Comparison of ENCODE assay signal across 3 cellular contexts in the genomic region with DNA sequence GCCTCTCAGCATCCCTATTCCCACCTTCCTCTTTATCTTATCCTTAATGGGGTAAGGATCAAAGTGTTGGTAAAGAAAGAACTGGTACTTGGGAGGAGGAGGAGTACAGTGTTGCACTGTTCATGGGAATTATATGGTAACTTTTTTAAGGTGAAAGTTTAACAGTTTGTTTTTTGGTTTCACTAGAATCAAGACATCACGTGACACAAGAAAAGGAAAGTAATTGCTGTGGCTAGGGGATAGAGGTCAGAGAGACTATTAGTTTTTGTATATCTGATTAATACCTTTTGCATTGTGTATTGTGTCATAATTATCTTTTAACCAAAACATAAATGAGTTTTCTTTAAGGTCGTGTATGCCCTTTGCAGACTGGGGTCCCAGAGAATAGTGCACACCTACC.
TF ChIP-seq lines count a peak whose summit lies in the region.

No MANE protein-coding gene starts in this region.

TF ChIP-seq in SK-N-SH treated with all-trans-retinoic acid at 6 μM for 48 hours, 23 proteins besides CTCF, POLR2A, EP300 and RAD21:
- TF ChIP-seq, protein P1, sequence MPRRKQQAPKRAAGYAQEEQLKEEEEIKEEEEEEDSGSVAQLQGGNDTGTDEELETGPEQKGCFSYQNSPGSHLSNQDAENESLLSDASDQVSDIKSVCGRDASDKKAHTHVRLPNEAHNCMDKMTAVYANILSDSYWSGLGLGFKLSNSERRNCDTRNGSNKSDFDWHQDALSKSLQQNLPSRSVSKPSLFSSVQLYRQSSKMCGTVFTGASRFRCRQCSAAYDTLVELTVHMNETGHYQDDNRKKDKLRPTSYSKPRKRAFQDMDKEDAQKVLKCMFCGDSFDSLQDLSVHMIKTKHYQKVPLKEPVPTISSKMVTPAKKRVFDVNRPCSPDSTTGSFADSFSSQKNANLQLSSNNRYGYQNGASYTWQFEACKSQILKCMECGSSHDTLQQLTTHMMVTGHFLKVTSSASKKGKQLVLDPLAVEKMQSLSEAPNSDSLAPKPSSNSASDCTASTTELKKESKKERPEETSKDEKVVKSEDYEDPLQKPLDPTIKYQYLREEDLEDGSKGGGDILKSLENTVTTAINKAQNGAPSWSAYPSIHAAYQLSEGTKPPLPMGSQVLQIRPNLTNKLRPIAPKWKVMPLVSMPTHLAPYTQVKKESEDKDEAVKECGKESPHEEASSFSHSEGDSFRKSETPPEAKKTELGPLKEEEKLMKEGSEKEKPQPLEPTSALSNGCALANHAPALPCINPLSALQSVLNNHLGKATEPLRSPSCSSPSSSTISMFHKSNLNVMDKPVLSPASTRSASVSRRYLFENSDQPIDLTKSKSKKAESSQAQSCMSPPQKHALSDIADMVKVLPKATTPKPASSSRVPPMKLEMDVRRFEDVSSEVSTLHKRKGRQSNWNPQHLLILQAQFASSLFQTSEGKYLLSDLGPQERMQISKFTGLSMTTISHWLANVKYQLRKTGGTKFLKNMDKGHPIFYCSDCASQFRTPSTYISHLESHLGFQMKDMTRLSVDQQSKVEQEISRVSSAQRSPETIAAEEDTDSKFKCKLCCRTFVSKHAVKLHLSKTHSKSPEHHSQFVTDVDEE (CRISPR knock-in tag; IDR thresholded peaks at IDR 0.05) = no peak
- TF ChIP-seq, protein P2, sequence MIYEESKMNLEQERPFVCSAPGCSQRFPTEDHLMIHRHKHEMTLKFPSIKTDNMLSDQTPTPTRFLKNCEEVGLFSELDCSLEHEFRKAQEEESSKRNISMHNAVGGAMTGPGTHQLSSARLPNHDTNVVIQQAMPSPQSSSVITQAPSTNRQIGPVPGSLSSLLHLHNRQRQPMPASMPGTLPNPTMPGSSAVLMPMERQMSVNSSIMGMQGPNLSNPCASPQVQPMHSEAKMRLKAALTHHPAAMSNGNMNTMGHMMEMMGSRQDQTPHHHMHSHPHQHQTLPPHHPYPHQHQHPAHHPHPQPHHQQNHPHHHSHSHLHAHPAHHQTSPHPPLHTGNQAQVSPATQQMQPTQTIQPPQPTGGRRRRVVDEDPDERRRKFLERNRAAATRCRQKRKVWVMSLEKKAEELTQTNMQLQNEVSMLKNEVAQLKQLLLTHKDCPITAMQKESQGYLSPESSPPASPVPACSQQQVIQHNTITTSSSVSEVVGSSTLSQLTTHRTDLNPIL (CRISPR knock-in tag; IDR thresholded peaks at IDR 0.05; ENCODE audit: low read depth) = no peak
- TF ChIP-seq GLIS3 (CRISPR knock-in tag; IDR thresholded peaks at IDR 0.05) (no peak), ZFP3 (CRISPR knock-in tag; IDR thresholded peaks at IDR 0.05) (no peak), TCF4 (CRISPR knock-in tag; IDR thresholded peaks at IDR 0.05; ENCODE audit: borderline replicate concordance) (no peak)
- TF ChIP-seq, protein P3, sequence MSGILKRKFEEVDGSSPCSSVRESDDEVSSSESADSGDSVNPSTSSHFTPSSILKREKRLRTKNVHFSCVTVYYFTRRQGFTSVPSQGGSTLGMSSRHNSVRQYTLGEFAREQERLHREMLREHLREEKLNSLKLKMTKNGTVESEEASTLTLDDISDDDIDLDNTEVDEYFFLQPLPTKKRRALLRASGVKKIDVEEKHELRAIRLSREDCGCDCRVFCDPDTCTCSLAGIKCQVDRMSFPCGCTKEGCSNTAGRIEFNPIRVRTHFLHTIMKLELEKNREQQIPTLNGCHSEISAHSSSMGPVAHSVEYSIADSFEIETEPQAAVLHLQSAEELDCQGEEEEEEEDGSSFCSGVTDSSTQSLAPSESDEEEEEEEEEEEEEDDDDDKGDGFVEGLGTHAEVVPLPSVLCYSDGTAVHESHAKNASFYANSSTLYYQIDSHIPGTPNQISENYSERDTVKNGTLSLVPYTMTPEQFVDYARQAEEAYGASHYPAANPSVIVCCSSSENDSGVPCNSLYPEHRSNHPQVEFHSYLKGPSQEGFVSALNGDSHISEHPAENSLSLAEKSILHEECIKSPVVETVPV (CRISPR knock-in tag; IDR thresholded peaks at IDR 0.05) = no peak

TF ChIP-seq in SK-N-SH, 30 proteins besides CTCF, POLR2A, EP300 and RAD21:
- no peak for TF ChIP-seq NFIC (IDR thresholded peaks at IDR 0.05; ENCODE audit: borderline replicate concordance)
- no peak for TF ChIP-seq GABPA (IDR thresholded peaks at IDR 0.05; ENCODE audit: low read depth)
- no peak for TF ChIP-seq SMC3 (IDR thresholded peaks at IDR 0.05; ENCODE audit: low read depth, low read length)
- no peak for TF ChIP-seq TCF12 (IDR thresholded peaks at IDR 0.05)
- TF ChIP-seq NRF1 (IDR thresholded peaks at IDR 0.05; ENCODE audit: low read depth, low read length) = no peak
- TF ChIP-seq, protein P4, sequence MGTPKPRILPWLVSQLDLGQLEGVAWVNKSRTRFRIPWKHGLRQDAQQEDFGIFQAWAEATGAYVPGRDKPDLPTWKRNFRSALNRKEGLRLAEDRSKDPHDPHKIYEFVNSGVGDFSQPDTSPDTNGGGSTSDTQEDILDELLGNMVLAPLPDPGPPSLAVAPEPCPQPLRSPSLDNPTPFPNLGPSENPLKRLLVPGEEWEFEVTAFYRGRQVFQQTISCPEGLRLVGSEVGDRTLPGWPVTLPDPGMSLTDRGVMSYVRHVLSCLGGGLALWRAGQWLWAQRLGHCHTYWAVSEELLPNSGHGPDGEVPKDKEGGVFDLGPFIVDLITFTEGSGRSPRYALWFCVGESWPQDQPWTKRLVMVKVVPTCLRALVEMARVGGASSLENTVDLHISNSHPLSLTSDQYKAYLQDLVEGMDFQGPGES (IDR thresholded peaks at IDR 0.05; ENCODE audit: low read depth, low read length) = no peak
- TF ChIP-seq, protein P5, sequence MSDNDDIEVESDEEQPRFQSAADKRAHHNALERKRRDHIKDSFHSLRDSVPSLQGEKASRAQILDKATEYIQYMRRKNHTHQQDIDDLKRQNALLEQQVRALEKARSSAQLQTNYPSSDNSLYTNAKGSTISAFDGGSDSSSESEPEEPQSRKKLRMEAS (IDR thresholded peaks at IDR 0.05; ENCODE audit: low read depth) = no peak
- TF ChIP-seq, protein P6, sequence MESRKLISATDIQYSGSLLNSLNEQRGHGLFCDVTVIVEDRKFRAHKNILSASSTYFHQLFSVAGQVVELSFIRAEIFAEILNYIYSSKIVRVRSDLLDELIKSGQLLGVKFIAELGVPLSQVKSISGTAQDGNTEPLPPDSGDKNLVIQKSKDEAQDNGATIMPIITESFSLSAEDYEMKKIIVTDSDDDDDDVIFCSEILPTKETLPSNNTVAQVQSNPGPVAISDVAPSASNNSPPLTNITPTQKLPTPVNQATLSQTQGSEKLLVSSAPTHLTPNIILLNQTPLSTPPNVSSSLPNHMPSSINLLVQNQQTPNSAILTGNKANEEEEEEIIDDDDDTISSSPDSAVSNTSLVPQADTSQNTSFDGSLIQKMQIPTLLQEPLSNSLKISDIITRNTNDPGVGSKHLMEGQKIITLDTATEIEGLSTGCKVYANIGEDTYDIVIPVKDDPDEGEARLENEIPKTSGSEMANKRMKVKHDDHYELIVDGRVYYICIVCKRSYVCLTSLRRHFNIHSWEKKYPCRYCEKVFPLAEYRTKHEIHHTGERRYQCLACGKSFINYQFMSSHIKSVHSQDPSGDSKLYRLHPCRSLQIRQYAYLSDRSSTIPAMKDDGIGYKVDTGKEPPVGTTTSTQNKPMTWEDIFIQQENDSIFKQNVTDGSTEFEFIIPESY (IDR thresholded peaks at IDR 0.05; ENCODE audit: borderline replicate concordance, low read depth) = no peak

TF ChIP-seq in K562, 482 proteins besides CTCF, POLR2A, EP300 and RAD21:
- TF ChIP-seq HMG20A (CRISPR knock-in tag; conservative IDR thresholded peaks at IDR 0.05) = no peak
- TF ChIP-seq, protein P7, sequence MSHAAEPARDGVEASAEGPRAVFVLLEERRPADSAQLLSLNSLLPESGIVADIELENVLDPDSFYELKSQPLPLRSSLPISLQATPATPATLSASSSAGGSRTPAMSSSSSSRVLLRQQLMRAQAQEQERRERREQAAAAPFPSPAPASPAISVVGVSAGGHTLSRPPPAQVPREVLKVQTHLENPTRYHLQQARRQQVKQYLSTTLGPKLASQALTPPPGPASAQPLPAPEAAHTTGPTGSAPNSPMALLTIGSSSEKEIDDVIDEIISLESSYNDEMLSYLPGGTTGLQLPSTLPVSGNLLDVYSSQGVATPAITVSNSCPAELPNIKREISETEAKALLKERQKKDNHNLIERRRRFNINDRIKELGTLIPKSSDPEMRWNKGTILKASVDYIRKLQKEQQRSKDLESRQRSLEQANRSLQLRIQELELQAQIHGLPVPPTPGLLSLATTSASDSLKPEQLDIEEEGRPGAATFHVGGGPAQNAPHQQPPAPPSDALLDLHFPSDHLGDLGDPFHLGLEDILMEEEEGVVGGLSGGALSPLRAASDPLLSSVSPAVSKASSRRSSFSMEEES (CRISPR knock-in tag; IDR thresholded peaks at IDR 0.05) = peak; percentile 88
- TF ChIP-seq NFIC (IDR thresholded peaks at IDR 0.05) = no peak
- no peak for TF ChIP-seq POLR2AphosphoS5 (IDR thresholded peaks at IDR 0.05; ENCODE audit: control insufficient read depth, insufficient read depth, low read depth, low read length)
- no peak for TF ChIP-seq GTF2A2 (tag; IDR thresholded peaks at IDR 0.05)
- no peak for TF ChIP-seq SNRNP70 (optimal IDR thresholded peaks at IDR 0.05; ENCODE audit: low read depth, low read length)
